ENCODE assay signal across 8 cellular contexts in the genomic region with DNA sequence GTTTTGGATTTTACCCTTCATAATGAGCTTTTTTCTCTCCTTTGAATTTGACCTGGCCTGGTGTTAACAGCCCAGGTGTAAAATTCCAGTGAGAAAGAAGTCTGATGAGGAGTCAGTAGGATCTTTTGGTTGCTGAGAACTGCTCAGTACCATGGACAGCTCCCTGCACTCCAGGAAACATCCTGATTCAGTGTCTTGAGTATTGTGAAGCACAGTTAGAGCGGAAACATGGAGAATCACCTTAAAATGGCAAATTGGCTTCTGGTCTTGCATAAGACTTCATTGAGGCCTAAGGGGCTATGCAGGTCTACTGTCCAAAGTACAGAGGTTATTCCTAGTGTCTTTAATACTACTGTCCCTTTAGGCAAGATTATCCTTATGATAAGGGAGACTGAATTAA. TPM values are rescaled to one million over a fixed set of nuclear protein-coding genes. Genes with fewer than 3 reads are reported as not detected.
DNase-seq lines count a peak whose midpoint lies in the region; ATAC-seq and TF ChIP-seq lines count a peak whose summit lies in the region.
"Not testable (repeated sequence)": the region's sequence is repeated elsewhere in the genome, so short reads cannot be mapped to it uniquely, and the experiment has no call there.

No MANE protein-coding gene starts in this region.

- not testable (repeated sequence) for H3K27ac Mint-ChIP-seq in HFFc6; activated CD8-positive, alpha-beta T cell treated with anti-CD3 and anti-CD28 coated beads, Interleukin-2, amount 10 ng/mL, durations not matched to agents 7 days and 5 days

- not testable (repeated sequence) for H3K4me1 Mint-ChIP-seq in HFFc6 (ENCODE audit: low read depth); activated CD8-positive, alpha-beta T cell treated with anti-CD3 and anti-CD28 coated beads, Interleukin-2, amount 10 ng/mL, durations not matched to agents 7 days and 5 days (ENCODE audit: low read depth)

- not testable (repeated sequence) for H3K4me3 ChIP-seq in AG10803 (ENCODE audit: low read length); brain microvascular endothelial cell (ENCODE audit: low read depth, low read length)

- peak; percentile 68 for DNase-seq in AG10803 (ENCODE audit: low read depth)
- peak; percentile 67 for DNase-seq in HFFc6
- DNase-seq in RPMI8226 = peak; percentile 51
- peak; percentile 76 for DNase-seq in activated CD8-positive, alpha-beta T cell treated with anti-CD3 and anti-CD28 coated beads, Interleukin-2, amount 10 ng/mL, durations not matched to agents 7 days and 5 days
- DNase-seq in brain microvascular endothelial cell = peak; percentile 79
- DNase-seq in glomerular endothelial cell (ENCODE audit: extremely low read depth, low read depth, low spot score) = peak; percentile 64
- peak; percentile 31 for DNase-seq in midbrain (lab: John Stamatoyannopoulos, UW)
- peak; percentile 24 to 31 for DNase-seq in stimulated activated CD4-positive, alpha-beta T cell treated with anti-CD3 and anti-CD28 coated beads, Interleukin-2, amount 100 ng/mL, for 48 hours

- H3K27me3 ChIP-seq in brain microvascular endothelial cell (replicated peaks) = not testable (repeated sequence)

- TF ChIP-seq CTCF in AG10803 (conservative IDR thresholded peaks at IDR 0.05; ENCODE audit: low read length); HFFc6 (IDR thresholded peaks at IDR 0.05); brain microvascular endothelial cell (IDR thresholded peaks at IDR 0.05; ENCODE audit: low read depth, low read length, missing control alignments): not testable (repeated sequence)

- H3K9me3 Mint-ChIP-seq in HFFc6; activated CD8-positive, alpha-beta T cell treated with anti-CD3 and anti-CD28 coated beads, Interleukin-2, amount 10 ng/mL, durations not matched to agents 7 days and 5 days (ENCODE audit: insufficient read depth): not testable (repeated sequence)

- H3K27me3 Mint-ChIP-seq in HFFc6 (ENCODE audit: insufficient read depth); activated CD8-positive, alpha-beta T cell treated with anti-CD3 and anti-CD28 coated beads, Interleukin-2, amount 10 ng/mL, durations not matched to agents 7 days and 5 days (ENCODE audit: low read depth): not testable (repeated sequence)

- not testable (repeated sequence) for ATAC-seq in activated CD8-positive, alpha-beta T cell treated with anti-CD3 and anti-CD28 coated beads, Interleukin-2, amount 10 ng/mL, durations not matched to agents 7 days and 5 days

- POLR2A ChIA-PET in activated CD8-positive, alpha-beta T cell treated with anti-CD3 and anti-CD28 coated beads, Interleukin-2, amount 10 ng/mL, durations not matched to agents 7 days and 5 days (lab: Charles Lee) = not testable (repeated sequence)

- not testable (repeated sequence) for H3K36me3 Mint-ChIP-seq in HFFc6 (ENCODE audit: low read depth); activated CD8-positive, alpha-beta T cell treated with anti-CD3 and anti-CD28 coated beads, Interleukin-2, amount 10 ng/mL, durations not matched to agents 7 days and 5 days (ENCODE audit: low read depth)

- H3K27ac ChIP-seq in brain microvascular endothelial cell = not testable (repeated sequence)

- H3K36me3 ChIP-seq in brain microvascular endothelial cell (replicated peaks) = not testable (repeated sequence)

- CTCF ChIA-PET in activated CD8-positive, alpha-beta T cell treated with anti-CD3 and anti-CD28 coated beads, Interleukin-2, amount 10 ng/mL, durations not matched to agents 7 days and 5 days (lab: Charles Lee) = not testable (repeated sequence)

- in situ Hi-C loops in brain microvascular endothelial cell (cut with HindIII; ENCODE audit: low pct_ligation_motif_present, low sequenced_read_pairs) = not testable (repeated sequence)

- not testable (repeated sequence) for H3K4me3 Mint-ChIP-seq in HFFc6; activated CD8-positive, alpha-beta T cell treated with anti-CD3 and anti-CD28 coated beads, Interleukin-2, amount 10 ng/mL, durations not matched to agents 7 days and 5 days

RNA-seq across cellular contexts. Expression of gene METTL14, which starts 16.0 kb away (rescaled TPM):
- total RNA-seq in HFFc6 (2021; fragmentation: NEBNext Ultra II Directional; extraction: Animal tissue kit (Norgen Biotek cat#: 25700)) = 10 to 100 TPM; 35.2 to 44.9 (median 39.5) TPM
- 10 to 100 TPM; 42.8 to 46.2 TPM for total RNA-seq in activated CD8-positive, alpha-beta T cell treated with anti-CD3 and anti-CD28 coated beads, Interleukin-2, amount 10 ng/mL, durations not matched to agents 7 days and 5 days
- total RNA-seq in glomerular endothelial cell = 15.8 and 20.5 TPM in 2 replicates

Comparison
In these comparisons a context has a peak if more than half of its experiments do, and no peak if none do; other contexts are left out.
1. DNase-seq: peak in every context shown above with its lines; median percentile 79 in brain microvascular endothelial cell; 76 in activated CD8-positive, alpha-beta T cell treated with anti-CD3 and anti-CD28 coated beads, Interleukin-2, amount 10 ng/mL, durations not matched to agents 7 days and 5 days; 68 in AG10803; 67 in HFFc6; 64 in glomerular endothelial cell; 51 in RPMI8226; 31 in midbrain; 28 in stimulated activated CD4-positive, alpha-beta T cell treated with anti-CD3 and anti-CD28 coated beads, Interleukin-2, amount 100 ng/mL, for 48 hours.